In the genomic region with DNA sequence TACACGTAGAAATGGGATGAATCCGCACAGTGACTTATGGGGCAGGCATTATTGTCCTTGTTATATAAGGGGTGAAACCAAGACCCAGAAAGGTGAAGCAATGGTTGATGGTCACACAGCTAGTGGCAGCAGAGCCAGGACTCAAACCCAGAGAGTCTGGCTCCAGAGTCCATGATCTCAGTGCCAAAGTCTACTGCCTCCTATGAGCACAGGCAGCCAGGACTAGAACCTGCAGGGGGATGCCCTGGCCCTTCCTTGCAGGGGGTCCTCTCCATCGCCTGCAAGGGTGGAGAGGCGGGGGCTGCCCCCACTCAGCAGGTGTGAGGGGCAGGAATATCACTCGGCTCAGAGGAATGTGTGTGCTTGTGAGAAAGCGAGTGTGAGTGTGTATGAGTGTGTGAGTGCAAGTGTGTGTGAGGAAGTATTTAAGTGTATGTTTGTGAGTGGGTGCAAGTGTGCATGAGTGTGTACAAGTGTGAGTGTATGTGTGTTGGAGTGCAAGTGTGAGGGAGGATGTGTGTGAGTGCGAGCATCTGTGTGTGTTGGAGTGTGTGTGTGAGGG, we compare ENCODE assay signal across 1 cellular context.
TF ChIP-seq lines count a peak whose summit lies in the region.

No MANE protein-coding gene starts in this region.

TF ChIP-seq in IMR-90, 13 proteins besides CTCF, POLR2A, EP300 and RAD21 (continued from another document):
- TF ChIP-seq NFE2L2 (IDR thresholded peaks at IDR 0.05; ENCODE audit: low read depth, low read length), result no peak
- no peak for TF ChIP-seq MAZ (IDR thresholded peaks at IDR 0.05; ENCODE audit: borderline replicate concordance, low read depth, low read length)
- TF ChIP-seq BHLHE40 (IDR thresholded peaks at IDR 0.05; ENCODE audit: low read depth, low read length), result no peak
- TF ChIP-seq, protein P1, sequence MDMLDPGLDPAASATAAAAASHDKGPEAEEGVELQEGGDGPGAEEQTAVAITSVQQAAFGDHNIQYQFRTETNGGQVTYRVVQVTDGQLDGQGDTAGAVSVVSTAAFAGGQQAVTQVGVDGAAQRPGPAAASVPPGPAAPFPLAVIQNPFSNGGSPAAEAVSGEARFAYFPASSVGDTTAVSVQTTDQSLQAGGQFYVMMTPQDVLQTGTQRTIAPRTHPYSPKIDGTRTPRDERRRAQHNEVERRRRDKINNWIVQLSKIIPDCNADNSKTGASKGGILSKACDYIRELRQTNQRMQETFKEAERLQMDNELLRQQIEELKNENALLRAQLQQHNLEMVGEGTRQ (IDR thresholded peaks at IDR 0.05; ENCODE audit: low read depth, low read length), result no peak
